ENCODE assay signal across 15 cellular contexts in genomic region chr12:11861155-11861863, GRCh38.
DNase-seq lines count a peak whose midpoint lies in the region; ATAC-seq and TF ChIP-seq lines count a peak whose summit lies in the region.
"Had no signal": no experiment of that assay in that cellular context is flagged by ENCODE, and none has a peak within 500 bp of the region (broad histone marks: within the 10 kb centered on the region; RNA-seq: fewer than 3 reads in every experiment).

No MANE protein-coding gene starts in this region.

- H3K27me3 ChIP-seq in esophagus muscularis mucosa, result no peaks in the 10 kb centered on the region
- H3K27me3 ChIP-seq: brain microvascular endothelial cell, ovary had no signal

- peaks cover 8% of the 10 kb centered on the region for H3K9me3 Mint-ChIP-seq in osteocyte (ENCODE audit: unreplicated experiment)

- peak overlapping the region; percentile 98 for H3K27ac Mint-ChIP-seq in osteocyte (ENCODE audit: unreplicated experiment)

- intact Hi-C loops in Right ventricle myocardium superior (cut with DNase I) (no loop called here), cardiac septum (cut with DNase I) (loop anchor here (5.0 kb wide), 1 partner anchor 94 kb away; no protein-coding TSS in a partner anchor), esophagus muscularis mucosa (cut with DNase I) (loop anchor here (5.0 kb wide), 1 partner anchor 209 kb away; no protein-coding TSS in a partner anchor)

- H3K27me3 Mint-ChIP-seq in osteocyte (ENCODE audit: unreplicated experiment), result no peaks in the 10 kb centered on the region
- H3K27me3 Mint-ChIP-seq: IgD-negative memory B cell had no signal

- H3K27ac ChIP-seq in esophagus muscularis mucosa (replicated peaks in 1 of 4), result peak overlapping the region; percentile 78 to 88 (median 82)
- H3K27ac ChIP-seq: brain microvascular endothelial cell had no signal

- DNase-seq in Right ventricle myocardium superior (no peak), cardiac septum (ENCODE audit: low spot score) (no peak), esophagus muscularis mucosa (ENCODE audit: extremely low spot score) (no peak), osteocyte (ENCODE audit: extremely low spot score, unreplicated experiment) (no peak), NCI-H2196 (lab: John Stamatoyannopoulos, UW; ENCODE audit: unreplicated experiment) (no peak), NCI-H69 (lab: John Stamatoyannopoulos, UW) (no peak)
- DNase-seq: brain microvascular endothelial cell; GF-D8; NCI-H187 treated with DMSO at 0.1 percent for 48 hours; ovary; stimulated activated CD4-positive, alpha-beta T cell treated with anti-CD3 and anti-CD28 coated beads, Interleukin-4, amount 100 ng/mL, for 24 hours; T-helper 9 cell had no signal

- H3K4me3 Mint-ChIP-seq in osteocyte (ENCODE audit: unreplicated experiment), result no peak overlapping the region
- H3K4me3 Mint-ChIP-seq: IgD-negative memory B cell had no signal

- 52% methylated on average over 4 of the region's 5 CpGs for WGBS in esophagus muscularis mucosa

- peaks cover 0 to 7% (median 6%) of the 10 kb centered on the region in 4 donors for H3K9me3 ChIP-seq in esophagus muscularis mucosa
- H3K9me3 ChIP-seq: ovary had no signal

- H3K4me1 Mint-ChIP-seq in osteocyte (ENCODE audit: unreplicated experiment), result peaks cover 33% of the 10 kb centered on the region

- H3K36me3 ChIP-seq in esophagus muscularis mucosa, result peaks cover 0 to 16% (median 4%) of the 10 kb centered on the region in 4 donors
- H3K36me3 ChIP-seq: ovary had no signal

- TF ChIP-seq CTCF in esophagus muscularis mucosa (IDR thresholded peaks at IDR 0.05), result no peak
- TF ChIP-seq CTCF in osteocyte (IDR thresholded peaks at IDR 0.05), result no peak

- ATAC-seq in Right ventricle myocardium superior (ENCODE audit: poor library complexity), result peak; percentile 60
- ATAC-seq in GM18505 (IDR thresholded peaks at IDR 0.05; ENCODE audit: unreplicated experiment), result no peak
- ATAC-seq in HG02798 (IDR thresholded peaks at IDR 0.05; ENCODE audit: poor library complexity, unreplicated experiment), result no peak

- no peak for TF ChIP-seq EP300 in esophagus muscularis mucosa (IDR thresholded peaks at IDR 0.05)

- no peak overlapping the region for H3K4me3 ChIP-seq in esophagus muscularis mucosa
- H3K4me3 ChIP-seq: ovary had no signal

- H3K4me1 ChIP-seq in esophagus muscularis mucosa, result peaks cover 54 to 58% (median 56%) of the 10 kb centered on the region in 4 donors

- TF ChIP-seq POLR2A in esophagus muscularis mucosa (IDR thresholded peaks at IDR 0.05; ENCODE audit: low read depth) (no peak), GM18505 (IDR thresholded peaks at IDR 0.05; ENCODE audit: borderline replicate concordance, extremely low read depth, insufficient read depth, insufficient read length) (no peak)

- H3K36me3 Mint-ChIP-seq in osteocyte (ENCODE audit: unreplicated experiment), result peaks cover 42% of the 10 kb centered on the region
